In the genomic region with DNA sequence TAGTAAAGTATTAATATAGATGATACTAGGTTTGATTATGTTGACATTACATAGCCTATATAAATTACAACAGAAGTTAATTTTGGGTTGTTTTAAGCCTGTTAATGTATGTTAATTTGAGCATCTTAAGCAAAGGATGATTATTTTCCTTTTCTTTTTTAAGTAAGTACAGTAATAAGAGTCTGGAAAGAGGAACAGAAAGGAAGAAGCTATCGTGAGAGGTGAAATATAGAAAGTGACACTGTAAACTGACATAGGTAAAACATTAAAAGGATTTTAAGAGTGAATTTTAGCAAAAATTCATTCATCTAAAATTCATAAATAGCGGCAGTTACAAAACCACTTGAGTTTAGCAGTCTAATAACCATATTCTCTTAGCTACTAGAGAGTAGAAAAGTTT, we compare ENCODE assay signal across 14 cellular contexts.
"Had no signal": no experiment of that assay in that cellular context is flagged by ENCODE, and none has a peak within 500 bp of the region (broad histone marks: within the 10 kb centered on the region; RNA-seq: fewer than 3 reads in every experiment).

No MANE protein-coding gene starts in this region.

- H3K4me1 ChIP-seq: esophagus squamous epithelium, uterus had no signal

- ATAC-seq: activated CD8-positive, alpha-beta T cell treated with anti-CD3 and anti-CD28 coated beads for 36 hours; activated T-helper 17 cell treated with anti-CD3 and anti-CD28 coated beads, Interleukin-2, amount 50 U/mL, for 72 hours; mucosa of descending colon had no signal

- H3K36me3 ChIP-seq: uterus had no signal

- DNase-seq: activated CD4-positive, alpha-beta T cell treated with anti-CD3 and anti-CD28 coated beads, Interleukin-2, amount 10 ng/mL, durations not matched to agents 24 days and 14 days; activated CD8-positive, alpha-beta T cell treated with anti-CD3 and anti-CD28 coated beads for 36 hours; activated naive CD4-positive, alpha-beta T cell; activated naive CD8-positive, alpha-beta T cell treated with anti-CD3 and anti-CD28 coated beads for 36 hours; activated T-cell treated with anti-CD3 and anti-CD28 coated beads, Interleukin-2, amount 50 U/mL, for 1 hour; amniotic stem cell; effector memory CD4-positive, alpha-beta T cell; esophagus squamous epithelium; mesenchymal stem cell; mucosa of descending colon; naive B cell; uterus had no signal

- H3K27ac ChIP-seq: esophagus squamous epithelium, tibial nerve, uterus had no signal

- H3K4me3 ChIP-seq: esophagus squamous epithelium, mucosa of descending colon, tibial nerve, uterus had no signal

- H3K9me3 ChIP-seq: esophagus squamous epithelium, mucosa of descending colon, tibial nerve, uterus had no signal

- H3K27me3 ChIP-seq: esophagus squamous epithelium, tibial nerve, uterus had no signal
